31 cellular contexts compared by ENCODE assay signal in the genomic region with DNA sequence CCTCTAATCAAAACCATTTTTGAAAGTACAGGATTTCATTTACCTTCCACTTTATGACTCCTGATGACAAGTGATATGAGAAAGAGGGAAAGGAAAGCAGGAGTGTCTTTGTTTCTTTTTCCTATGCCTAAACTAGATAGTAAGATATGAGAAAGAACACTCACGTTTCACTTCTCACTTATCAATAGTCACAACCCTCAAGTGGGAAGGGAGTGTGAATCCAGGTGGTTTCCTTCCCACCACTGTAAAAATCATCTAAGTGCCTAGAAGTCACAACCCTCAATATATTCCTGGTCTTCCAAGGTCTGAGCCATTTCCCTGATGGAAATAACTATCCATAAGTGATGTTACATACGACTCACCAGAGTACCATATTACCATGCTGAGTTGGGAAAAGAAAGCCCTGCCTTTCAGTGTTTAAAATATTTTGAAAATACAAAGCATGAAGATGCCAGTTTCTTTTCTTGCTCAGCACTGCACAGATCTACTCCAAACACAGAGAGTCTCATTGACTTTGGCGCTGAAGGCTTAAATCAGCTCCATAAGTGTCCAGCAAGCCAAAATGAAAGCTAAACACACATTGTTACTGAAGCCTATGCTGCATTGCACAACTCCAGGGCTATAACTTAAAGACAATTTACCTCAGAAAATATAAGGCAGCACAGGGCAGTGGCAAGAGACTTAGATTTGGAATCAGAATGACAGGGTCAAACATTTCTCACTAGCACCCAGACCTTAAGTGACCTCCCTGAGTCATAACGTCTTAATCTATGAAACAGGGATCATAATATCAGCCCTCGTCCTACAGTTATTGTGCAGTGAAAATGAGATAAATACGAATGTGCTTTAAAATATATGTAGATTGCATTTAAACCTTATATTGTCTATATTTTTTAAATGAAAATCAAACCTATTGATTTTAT.
DNase-seq lines count a peak whose midpoint lies in the region; ATAC-seq, FAIRE-seq and TF ChIP-seq lines count a peak whose summit lies in the region.
"Had no signal": no experiment of that assay in that cellular context is flagged by ENCODE, and none has a peak within 500 bp of the region (broad histone marks: within the 10 kb centered on the region; RNA-seq: fewer than 3 reads in every experiment).

No MANE protein-coding gene starts in this region.

- H3K4me3 ChIP-seq in GM12878 = no peak overlapping the region
- H3K4me3 ChIP-seq in foreskin fibroblast (ENCODE audit: low read depth in 1 of 2, low read length in 2 of 2) = no peak overlapping the region
- H3K4me3 ChIP-seq in CD4-positive, alpha-beta memory T cell (ENCODE audit: low read length in 2 of 2) = no peak overlapping the region
- H3K4me3 ChIP-seq: left lung, mucosa of descending colon, prostate gland, skin epidermis, transverse colon had no signal

- H2AFZ ChIP-seq in GM12878 (ENCODE audit: control insufficient read depth, low read depth, low read length) = no peak overlapping the region

- RAD21 ChIA-PET in GM12878 (lab: Charles Lee; ENCODE audit: unreplicated experiment) = no interaction called here

- no peak overlapping the region for H3K4me3 Mint-ChIP-seq in CD4-positive, alpha-beta memory T cell
- H3K4me3 Mint-ChIP-seq: activated CD4-positive, alpha-beta memory T cell treated with anti-CD3 and anti-CD28 coated beads, Interleukin-2, amount 10 ng/mL, durations not matched to agents 7 days and 5 days; CD4-positive, alpha-beta T cell had no signal

- DNase-seq in ELR (ENCODE audit: low read depth) = peak; percentile 2
- peak; percentile 3 for DNase-seq in M059J (ENCODE audit: low read depth)
- DNase-seq in GM12878 (ENCODE audit: low read depth, low spot score) = no peak
- peak; percentile 4 to 12 for DNase-seq in foreskin fibroblast
- no peak for DNase-seq in NCI-H748 treated with DMSO at 0.1 percent for 48 hours (lab: John Stamatoyannopoulos, UW)
- no peak for DNase-seq in CD4-positive, alpha-beta memory T cell
- DNase-seq in LoVo (ENCODE audit: low spot score) = no peak
- DNase-seq: activated CD4-positive, alpha-beta memory T cell treated with anti-CD3 and anti-CD28 coated beads, Interleukin-2, amount 10 ng/mL, durations not matched to agents 7 days and 5 days; activated CD4-positive, CD25-positive, alpha-beta regulatory T cell; activated naive CD4-positive, alpha-beta T cell; amygdala; CD4-positive, alpha-beta T cell; central memory CD4-positive, alpha-beta T cell; DMS53; head of caudate nucleus; Kasumi-1; left lung; mucosa of descending colon; NCI-H1417 treated with DMSO at 0.1 percent for 48 hours; NCI-H2171 treated with DMSO at 0.1 percent for 48 hours; NCI-H774; stimulated activated CD4-positive, alpha-beta T cell treated with anti-CD3 and anti-CD28 coated beads, Interleukin-2, amount 100 ng/mL, for 48 hours; stimulated activated naive CD8-positive, alpha-beta T cell treated with anti-CD3 and anti-CD28 coated beads, Interleukin-15, Interleukin-2, amounts not matched to agents 100 U/mL and 50 U/mL, for 24 hours; transverse colon had no signal

- intact Hi-C loops in GM12878 (cut with micrococcal nuclease; ENCODE audit: unreplicated experiment) = no loop called here
- intact Hi-C loops in CD4-positive, alpha-beta memory T cell (cut with micrococcal nuclease) = no loop called here

- H4K20me1 ChIP-seq in GM12878 (ENCODE audit: control insufficient read depth, insufficient read depth) = no peaks in the 10 kb centered on the region

- no peaks in the 10 kb centered on the region for H3K27me3 ChIP-seq in GM12878 (replicated peaks in 1 of 2; ENCODE audit: control insufficient read depth in 2 of 2, insufficient read depth in 2 of 2, low read length in 1 of 2)
- H3K27me3 ChIP-seq in CD4-positive, alpha-beta memory T cell (ENCODE audit: insufficient read depth, low read length) = no peaks in the 10 kb centered on the region
- H3K27me3 ChIP-seq: left lung, transverse colon had no signal

- TF ChIP-seq EP300 in GM12878 (IDR thresholded peaks at IDR 0.05; ENCODE audit: borderline replicate concordance in 1 of 2, control insufficient read depth in 1 of 2, low read depth in 2 of 2, low read length in 2 of 2) = no peak

- WGBS in GM12878 (ENCODE audit: insufficient coverage, insufficient replicate concordance, low lambda C conversion rate, missing lambda C conversion rate) = 32% methylated on average over 6 of the region's 6 CpGs

- in situ Hi-C loops in GM12878 (cut with MboI) = no loop called here

- peak; percentile 38 for ATAC-seq in GM12878
- no peak for ATAC-seq in HG02763 (IDR thresholded peaks at IDR 0.05; ENCODE audit: unreplicated experiment)
- ATAC-seq: HCT116; left lung; mucosa of descending colon; Panc1; stimulated activated naive CD8-positive, alpha-beta T cell treated with anti-CD3 and anti-CD28 coated beads, Interleukin-15, Interleukin-2, amounts not matched to agents 100 U/mL and 50 U/mL, for 24 hours had no signal

- no peaks in the 10 kb centered on the region for H3K36me3 Mint-ChIP-seq in CD4-positive, alpha-beta memory T cell

- CTCF ChIA-PET in GM12878 (lab: Yijun Ruan, JAX) = no interaction called here
- CTCF ChIA-PET in CD4-positive, alpha-beta memory T cell (lab: Charles Lee; ENCODE audit: partially characterized antibody) = no interaction called here

- no peak overlapping the region for H3K9ac ChIP-seq in GM12878 (ENCODE audit: control insufficient read depth, insufficient read depth, low read length)

- H3K4me1 Mint-ChIP-seq in CD4-positive, alpha-beta memory T cell = no peaks in the 10 kb centered on the region
- H3K4me1 Mint-ChIP-seq: activated CD4-positive, alpha-beta memory T cell treated with anti-CD3 and anti-CD28 coated beads, Interleukin-2, amount 10 ng/mL, durations not matched to agents 7 days and 5 days had no signal

- H3K36me3 ChIP-seq in GM12878 (ENCODE audit: control insufficient read depth in 2 of 2, insufficient read depth in 2 of 2, low read length in 1 of 2) = no peaks in the 10 kb centered on the region
- no peaks in the 10 kb centered on the region for H3K36me3 ChIP-seq in CD4-positive, alpha-beta memory T cell (ENCODE audit: insufficient read depth, low read length)
- H3K36me3 ChIP-seq: left lung, prostate gland, transverse colon had no signal

- H3K4me2 ChIP-seq in GM12878 (ENCODE audit: control insufficient read depth, insufficient read depth) = no peak overlapping the region

- SMC1A ChIA-PET in GM12878 (lab: Charles Lee; ENCODE audit: uncharacterized antibody, unreplicated experiment) = interaction anchor here (0.7 kb wide), 1 partner anchor 14 kb away, joined by 3 read pairs; no protein-coding TSS in a partner anchor

- no peaks in the 10 kb centered on the region for H3K9me3 Mint-ChIP-seq in CD4-positive, alpha-beta memory T cell
- H3K9me3 Mint-ChIP-seq: activated CD4-positive, alpha-beta memory T cell treated with anti-CD3 and anti-CD28 coated beads, Interleukin-2, amount 10 ng/mL, durations not matched to agents 7 days and 5 days; CD4-positive, alpha-beta T cell had no signal

- no peak for TF ChIP-seq POLR2A in GM12878 (IDR thresholded peaks at IDR 0.05; ENCODE audit: low read depth, low read length)

- POLR2A ChIA-PET in GM12878 (lab: Charles Lee) = no interaction called here
- POLR2A ChIA-PET in CD4-positive, alpha-beta memory T cell (lab: Charles Lee; ENCODE audit: partially characterized antibody) = no interaction called here

- H3K27me3 Mint-ChIP-seq in CD4-positive, alpha-beta memory T cell = no peaks in the 10 kb centered on the region
- H3K27me3 Mint-ChIP-seq: activated CD4-positive, alpha-beta memory T cell treated with anti-CD3 and anti-CD28 coated beads, Interleukin-2, amount 10 ng/mL, durations not matched to agents 7 days and 5 days; CD4-positive, alpha-beta T cell had no signal

- no peaks in the 10 kb centered on the region for H3K4me1 ChIP-seq in GM12878 (ENCODE audit: control insufficient read depth, insufficient read depth, low read length)
- H3K4me1 ChIP-seq in CD4-positive, alpha-beta memory T cell (ENCODE audit: insufficient read depth, low read length) = no peaks in the 10 kb centered on the region
- H3K4me1 ChIP-seq: prostate gland, transverse colon had no signal

- TF ChIP-seq CTCF in GM12878 (IDR thresholded peaks at IDR 0.05 in 2 of 3, conservative IDR thresholded peaks at IDR 0.05 in 1 of 3; ENCODE audit: control insufficient read depth in 2 of 3, extremely low read depth in 1 of 3, insufficient read depth in 1 of 3, low read depth in 3 of 3, low read length in 3 of 3) (no peak), foreskin fibroblast (IDR thresholded peaks at IDR 0.05; ENCODE audit: low read depth, low read length) (no peak)

- FAIRE-seq in GM12878 (lab: Jason Lieb, UNC) = no peak
- FAIRE-seq: GM12891, HTR-8/SVneo had no signal

- H3K27ac Mint-ChIP-seq in CD4-positive, alpha-beta memory T cell = no peak overlapping the region
- H3K27ac Mint-ChIP-seq: activated CD4-positive, alpha-beta memory T cell treated with anti-CD3 and anti-CD28 coated beads, Interleukin-2, amount 10 ng/mL, durations not matched to agents 7 days and 5 days; CD4-positive, alpha-beta T cell had no signal

- H3K27ac ChIP-seq in GM12878 (ENCODE audit: control insufficient read depth, insufficient read depth) = no peak overlapping the region
- no peak overlapping the region for H3K27ac ChIP-seq in CD4-positive, alpha-beta memory T cell (ENCODE audit: low read depth, low read length)
- H3K27ac ChIP-seq: left lung, prostate gland, skin epidermis, transverse colon had no signal

- no peaks in the 10 kb centered on the region for H3K79me2 ChIP-seq in GM12878 (ENCODE audit: control insufficient read depth, insufficient read depth, low read length)

- TF ChIP-seq RAD21 in GM12878 (IDR thresholded peaks at IDR 0.05; ENCODE audit: insufficient read depth, low read depth, low read length) = no peak

- no TSS peak for BruUV-seq in GM12878 (replicated peaks; lab: Mats Ljungman, UMichigan)

- H3K9me3 ChIP-seq in GM12878 (replicated peaks; ENCODE audit: control insufficient read depth, insufficient read depth, low read length) = no peaks in the 10 kb centered on the region
- H3K9me3 ChIP-seq in CD4-positive, alpha-beta memory T cell (ENCODE audit: control insufficient read depth in 1 of 2, low read length in 2 of 2) = no peaks in the 10 kb centered on the region
- H3K9me3 ChIP-seq: left lung, mucosa of descending colon, prostate gland, transverse colon had no signal

TF ChIP-seq in GM12878, 131 proteins besides CTCF, POLR2A, EP300 and RAD21:
- TF ChIP-seq YBX1 (IDR thresholded peaks at IDR 0.05) (no peak), ZNF217 (IDR thresholded peaks at IDR 0.05) (no peak)
- TF ChIP-seq, protein P1, sequence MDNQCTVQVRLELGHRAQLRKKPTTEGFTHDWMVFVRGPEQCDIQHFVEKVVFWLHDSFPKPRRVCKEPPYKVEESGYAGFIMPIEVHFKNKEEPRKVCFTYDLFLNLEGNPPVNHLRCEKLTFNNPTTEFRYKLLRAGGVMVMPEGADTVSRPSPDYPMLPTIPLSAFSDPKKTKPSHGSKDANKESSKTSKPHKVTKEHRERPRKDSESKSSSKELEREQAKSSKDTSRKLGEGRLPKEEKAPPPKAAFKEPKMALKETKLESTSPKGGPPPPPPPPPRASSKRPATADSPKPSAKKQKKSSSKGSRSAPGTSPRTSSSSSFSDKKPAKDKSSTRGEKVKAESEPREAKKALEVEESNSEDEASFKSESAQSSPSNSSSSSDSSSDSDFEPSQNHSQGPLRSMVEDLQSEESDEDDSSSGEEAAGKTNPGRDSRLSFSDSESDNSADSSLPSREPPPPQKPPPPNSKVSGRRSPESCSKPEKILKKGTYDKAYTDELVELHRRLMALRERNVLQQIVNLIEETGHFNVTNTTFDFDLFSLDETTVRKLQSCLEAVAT (IDR thresholded peaks at IDR 0.05) = no peak
TF ChIP-seq in GM12878: peak in this region for 0.

Comparison
In these comparisons a context has a peak if more than half of its experiments do, and no peak if none do; other contexts are left out.
1. DNase-seq: peak in ELR (single experiment), M059J (single experiment) and foreskin fibroblast (2 of 2); none in GM12878 (single experiment), NCI-H748 treated with DMSO at 0.1 percent for 48 hours (single experiment), CD4-positive, alpha-beta memory T cell (0 of 5) and LoVo (single experiment).